Comparison of ENCODE assay signal across 8 cellular contexts in the genomic region with DNA sequence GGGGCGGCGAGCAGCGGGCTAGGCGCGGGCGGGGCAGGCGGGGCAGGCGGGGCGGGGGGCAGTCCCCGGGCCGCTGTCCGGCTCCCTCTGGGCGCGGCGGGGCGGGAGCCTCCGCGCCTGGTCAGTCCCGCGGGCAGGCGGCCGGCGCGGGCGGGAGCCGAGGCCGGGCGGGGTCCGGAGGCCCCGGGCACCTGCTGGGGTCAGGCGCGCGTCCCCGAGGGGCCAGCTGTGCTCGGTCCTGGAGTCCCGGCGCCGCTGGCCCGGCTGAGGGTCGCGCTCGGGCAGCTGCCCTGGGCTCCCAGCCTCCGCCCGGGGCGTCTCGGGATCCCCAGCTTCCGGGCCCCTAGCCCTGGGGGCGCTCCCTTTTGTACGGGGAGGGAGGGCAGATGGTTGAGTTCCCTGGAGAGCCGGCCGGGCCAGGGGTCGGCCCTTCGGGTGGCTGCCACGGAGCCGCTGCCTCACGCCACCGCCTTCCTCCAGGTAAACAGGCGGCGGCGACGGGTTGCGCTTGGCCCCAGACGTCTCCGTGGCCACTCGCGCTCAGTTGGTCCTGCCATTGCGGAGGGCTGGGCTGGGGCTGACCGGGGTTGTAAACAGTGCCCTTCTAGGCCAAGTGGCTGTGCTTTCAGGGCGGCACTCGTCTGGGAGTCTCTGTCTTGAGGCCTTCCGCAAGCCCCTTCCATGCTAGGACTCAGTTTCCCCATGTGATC. TPM values are rescaled to one million over a fixed set of nuclear protein-coding genes. Genes with fewer than 3 reads are reported as not detected.
A peak's percentile ranks its signal among the peaks of the same experiment; 100 is the strongest.
DNase-seq lines count a peak whose midpoint lies in the region; ATAC-seq and TF ChIP-seq lines count a peak whose summit lies in the region.

No MANE protein-coding gene starts in this region.

- CTCF ChIA-PET in T-cell (lab: Charles Lee): no interaction called here

- POLR2A ChIA-PET in T-cell (lab: Charles Lee): no interaction called here

- H3K9me3 ChIP-seq in colonic mucosa (no peaks in the 10 kb centered on the region), mesenchymal stem cell (ENCODE audit: control insufficient read depth, low read length) (no peaks in the 10 kb centered on the region), tibial nerve (no peaks in the 10 kb centered on the region)

- H3K4me3 Mint-ChIP-seq in T-cell: peak overlapping the region; percentile 76 to 84 (median 79)

- no peak for TF ChIP-seq EP300 in tibial nerve (IDR thresholded peaks at IDR 0.05)

- H3K4me2 ChIP-seq in mesenchymal stem cell (ENCODE audit: low read length, poor library complexity, severe bottlenecking): peak overlapping the region; percentile 76

- H3K9ac ChIP-seq in colonic mucosa (ENCODE audit: low read depth in 2 of 2, low read length in 2 of 2): peak overlapping the region; percentile 73 to 83
- peak overlapping the region; percentile 90 for H3K9ac ChIP-seq in mesenchymal stem cell (ENCODE audit: low read length)

- H3K14ac ChIP-seq in mesenchymal stem cell (ENCODE audit: low read length in 2 of 2): peak overlapping the region in 1 of 2 experiments; percentile 69

- peaks cover 14% of the 10 kb centered on the region for H3K79me1 ChIP-seq in mesenchymal stem cell (replicated peaks; ENCODE audit: low read length, poor library complexity, severe bottlenecking)

- H2AFZ ChIP-seq in mesenchymal stem cell (ENCODE audit: low read depth, low read length): no peak overlapping the region

- H3K27me3 ChIP-seq in colonic mucosa (no peaks in the 10 kb centered on the region), mesenchymal stem cell (ENCODE audit: control insufficient read depth in 1 of 2, insufficient read depth in 1 of 2, low read length in 2 of 2) (peaks cover 21 to 37% of the 10 kb centered on the region in 2 experiments), tibial nerve (peaks cover 0 to 5% of the 10 kb centered on the region in 2 donors)

- peak overlapping the region; percentile 16 for H4K8ac ChIP-seq in mesenchymal stem cell (ENCODE audit: low read length)

- DNase-seq in T-cell (peak in 7 of 34 experiments; percentile 6 to 13 (median 10)), colonic mucosa (peak; percentile 51), mesenchymal stem cell (peak; percentile 51), tibial nerve (ENCODE audit: low spot score in 2 of 2) (no peak), SKM-1 treated with dmso at 0.1 percent for 144 hours (lab: John Stamatoyannopoulos, UW; ENCODE audit: unreplicated experiment) (no peak)

- H2BK12ac ChIP-seq in mesenchymal stem cell (ENCODE audit: low read length in 2 of 2): no peak overlapping the region

- ATAC-seq in GM18867 (IDR thresholded peaks at IDR 0.05; ENCODE audit: unreplicated experiment) (peak; percentile 16), HG03097 (IDR thresholded peaks at IDR 0.05; ENCODE audit: low FRiP score, unreplicated experiment) (peak; percentile 25), T-cell (replicated peaks in 1 of 4) (peak; percentile 12 to 44 (median 25))

- H3K36me3 ChIP-seq in colonic mucosa (peaks cover 10% of the 10 kb centered on the region), mesenchymal stem cell (ENCODE audit: control insufficient read depth in 1 of 2, insufficient read depth in 2 of 2, low read depth in 1 of 2, low read length in 2 of 2) (peaks cover 4 to 20% of the 10 kb centered on the region in 2 experiments), tibial nerve (peaks cover 0 to 19% (median 0%) of the 10 kb centered on the region in 3 donors)

- H2AK5ac ChIP-seq in mesenchymal stem cell (ENCODE audit: low read length, severe bottlenecking): no peak overlapping the region

- 0% methylated on average over 32 of the region's 71 CpGs for WGBS in mesenchymal stem cell
- 0 to 1% methylated on average over 23 to 29 of the region's 71 CpGs for WGBS in tibial nerve, 2 donors

- no peak overlapping the region for H3K23ac ChIP-seq in mesenchymal stem cell (ENCODE audit: low read length in 2 of 2)

- TF ChIP-seq CTCF in 22Rv1 (IDR thresholded peaks at IDR 0.05) (no peak), colonic mucosa (IDR thresholded peaks at IDR 0.05) (no peak), tibial nerve (IDR thresholded peaks at IDR 0.05) (no peak)

- H2BK15ac ChIP-seq in mesenchymal stem cell (ENCODE audit: low read depth, poor library complexity, severe bottlenecking): peak overlapping the region; percentile 38

- peak overlapping the region; percentile 83 to 89 for H3K4ac ChIP-seq in mesenchymal stem cell (ENCODE audit: low read depth in 1 of 2, low read length in 2 of 2)

- H3K27ac ChIP-seq in 22Rv1 (peak overlapping the region; percentile 73), colonic mucosa (peak overlapping the region; percentile 91), mesenchymal stem cell (ENCODE audit: low read length, poor library complexity, severe bottlenecking) (no peak overlapping the region), tibial nerve (peak overlapping the region; percentile 66 to 97 (median 84))

- H3K18ac ChIP-seq in mesenchymal stem cell (ENCODE audit: low read depth in 1 of 2, low read length in 2 of 2): peak overlapping the region; percentile 69 to 85

- peaks cover 23 to 40% (median 36%) of the 10 kb centered on the region in 3 donors for H3K4me1 Mint-ChIP-seq in T-cell

- H3K27ac Mint-ChIP-seq in T-cell: peak overlapping the region; percentile 78 to 80

- peak overlapping the region; percentile 90 for H3K4me3 ChIP-seq in colonic mucosa
- peak overlapping the region; percentile 86 to 97 for H3K4me3 ChIP-seq in mesenchymal stem cell (ENCODE audit: insufficient read depth in 1 of 2, low read depth in 1 of 2, low read length in 2 of 2)
- H3K4me3 ChIP-seq in tibial nerve: peak overlapping the region; percentile 63 to 93 (median 76)

- no peak overlapping the region for H2BK5ac ChIP-seq in mesenchymal stem cell (ENCODE audit: low read depth, low read length, poor library complexity, severe bottlenecking)

- H3K27me3 Mint-ChIP-seq in T-cell: peaks cover 4 to 14% of the 10 kb centered on the region in 2 donors

- intact Hi-C loops in colonic mucosa (cut with DNase I): loop anchor here (10.0 kb wide), 1 partner anchor 334 kb away; no protein-coding TSS in a partner anchor

- H3K4me1 ChIP-seq in colonic mucosa (peaks cover 16% of the 10 kb centered on the region), mesenchymal stem cell (ENCODE audit: control insufficient read depth, insufficient read depth, low read depth, low read length) (peaks cover 10% of the 10 kb centered on the region), tibial nerve (peaks cover 0 to 49% (median 13%) of the 10 kb centered on the region in 4 donors)

- H3K9me3 Mint-ChIP-seq in T-cell: no peaks in the 10 kb centered on the region

- peaks cover 9% of the 10 kb centered on the region for H3K36me3 Mint-ChIP-seq in T-cell

- H4K91ac ChIP-seq in mesenchymal stem cell (ENCODE audit: low read length): peak overlapping the region; percentile 80

- TF ChIP-seq POLR2A in tibial nerve (IDR thresholded peaks at IDR 0.05): no peak

- peak overlapping the region; percentile 94 for H2BK120ac ChIP-seq in mesenchymal stem cell (ENCODE audit: low read depth, low read length)

RNA-seq across cellular contexts. Expression of a gene that starts 0.5 kb away (rescaled TPM):
- total RNA-seq in T-cell: 1 to 10 TPM; 5.4 to 8.7 (median 7.9) TPM
- total RNA-seq in colonic mucosa: 10 to 100 TPM in 1 of 2 donors, 1 to 10 TPM in 1; 4.6 to 10.3 TPM
- polyA plus RNA-seq in mesenchymal stem cell (2013, experiment 1 of 2): 6.7 TPM
- 6.5 TPM for polyA plus RNA-seq in mesenchymal stem cell (2013, experiment 2 of 2)
- 10 to 100 TPM; 10.8 to 14.0 (median 11.7) TPM for total RNA-seq in tibial nerve

RNA-seq across cellular contexts. Expression of a gene that starts 53.7 kb away (rescaled TPM):
- total RNA-seq in T-cell: 10 to 100 TPM in 1 of 5 donors, 1 to 10 TPM in 4; 7.3 to 13.9 (median 9.4) TPM
- total RNA-seq in colonic mucosa: 10 to 100 TPM; 22.6 to 27.2 TPM
- polyA plus RNA-seq in mesenchymal stem cell (2013, experiment 1 of 2): 1.6 TPM
- 1.6 TPM for polyA plus RNA-seq in mesenchymal stem cell (2013, experiment 2 of 2)
- 1 to 10 TPM; 3.3 to 9.8 (median 6.7) TPM for total RNA-seq in tibial nerve

RNA-seq across cellular contexts. Expression of a gene that starts 56.1 kb away (rescaled TPM):
- total RNA-seq in T-cell (10 to 100 TPM; 16.1 to 53.3 (median 20.4) TPM), colonic mucosa (10 to 100 TPM; 16.3 to 18.5 TPM), tibial nerve (10 to 100 TPM in 2 of 4 donors, 1 to 10 TPM in 2; 6.0 to 10.4 (median 9.4) TPM)
- polyA plus RNA-seq in mesenchymal stem cell (2013, experiment 1 of 2): 8.1 TPM
- 8.2 TPM for polyA plus RNA-seq in mesenchymal stem cell (2013, experiment 2 of 2)

Comparison
In these comparisons a context has a peak if more than half of its experiments do, and no peak if none do; other contexts are left out.
1. DNase-seq: peak in colonic mucosa (single experiment) and mesenchymal stem cell (single experiment); none in tibial nerve (0 of 2) and SKM-1 treated with dmso at 0.1 percent for 144 hours (single experiment).
2. Peak in every context shown above with its lines, with median percentiles within 50 percentile points of each other: ATAC-seq and H3K4me3 ChIP-seq.